Comparison of ENCODE assay signal across 17 cellular contexts in genomic region chr11:125272822-125273221, GRCh38.
"Had no signal": no experiment of that assay in that cellular context is flagged by ENCODE, and none has a peak within 500 bp of the region (broad histone marks: within the 10 kb centered on the region; RNA-seq: fewer than 3 reads in every experiment).

No MANE protein-coding gene starts in this region.

- H3K4me1 ChIP-seq: foreskin keratinocyte, left lung had no signal

- H3K27me3 ChIP-seq: left lung, right atrium auricular region had no signal

- H3K4me3 Mint-ChIP-seq: activated CD8-positive, alpha-beta memory T cell treated with anti-CD3 and anti-CD28 coated beads, Interleukin-2, amount 10 ng/mL, durations not matched to agents 7 days and 5 days; activated naive CD8-positive, alpha-beta T cell treated with anti-CD3 and anti-CD28 coated beads for 36 hours; activated T-cell treated with anti-CD3 and anti-CD28 coated beads, Interleukin-2, amount 50 U/mL, for 4 hours; memory B cell; type B pancreatic cell had no signal

- FAIRE-seq: endothelial cell of umbilical vein had no signal

- H3K36me3 Mint-ChIP-seq: activated CD8-positive, alpha-beta memory T cell treated with anti-CD3 and anti-CD28 coated beads, Interleukin-2, amount 10 ng/mL, durations not matched to agents 7 days and 5 days; activated naive CD8-positive, alpha-beta T cell treated with anti-CD3 and anti-CD28 coated beads for 36 hours; memory B cell; type B pancreatic cell had no signal

- H3K36me3 ChIP-seq: left lung, neutrophil, right atrium auricular region had no signal

- DNase-seq: activated CD4-positive, alpha-beta T cell treated with anti-CD3 and anti-CD28 coated beads for 1 hour; activated CD4-positive, alpha-beta T cell treated with anti-CD3 and anti-CD28 coated beads, Interleukin-2, amount 50 U/mL, for 48 hours; activated CD8-positive, alpha-beta memory T cell treated with anti-CD3 and anti-CD28 coated beads, Interleukin-2, amount 10 ng/mL, durations not matched to agents 7 days and 5 days; activated gamma-delta T cell; activated naive CD8-positive, alpha-beta T cell treated with anti-CD3 and anti-CD28 coated beads for 36 hours; activated T-cell treated with anti-CD3 and anti-CD28 coated beads, Interleukin-2, amount 50 U/mL, for 4 hours; anterior cingulate cortex; left lung; stimulated activated CD4-positive, alpha-beta T cell treated with anti-CD3 and anti-CD28 coated beads, Interleukin-12 subunit alpha, Interleukin-12 subunit beta, amount 100 ng/mL, for 4 hours; stimulated activated naive CD4-positive, alpha-beta T cell; substantia nigra had no signal

- H3K27ac ChIP-seq: foreskin keratinocyte, left lung, neutrophil, right atrium auricular region had no signal

- H3K9me3 ChIP-seq: left lung, neutrophil, right atrium auricular region had no signal

- H3K27ac Mint-ChIP-seq: activated CD8-positive, alpha-beta memory T cell treated with anti-CD3 and anti-CD28 coated beads, Interleukin-2, amount 10 ng/mL, durations not matched to agents 7 days and 5 days; activated naive CD8-positive, alpha-beta T cell treated with anti-CD3 and anti-CD28 coated beads for 36 hours; memory B cell; type B pancreatic cell had no signal

- H3K4me1 Mint-ChIP-seq: activated CD8-positive, alpha-beta memory T cell treated with anti-CD3 and anti-CD28 coated beads, Interleukin-2, amount 10 ng/mL, durations not matched to agents 7 days and 5 days; activated naive CD8-positive, alpha-beta T cell treated with anti-CD3 and anti-CD28 coated beads for 36 hours; memory B cell had no signal

- H3K4me3 ChIP-seq: left lung, right atrium auricular region had no signal

- H3K9me3 Mint-ChIP-seq: activated naive CD8-positive, alpha-beta T cell treated with anti-CD3 and anti-CD28 coated beads for 36 hours; activated T-cell treated with anti-CD3 and anti-CD28 coated beads, Interleukin-2, amount 50 U/mL, for 4 hours; memory B cell; type B pancreatic cell had no signal

- ATAC-seq: activated CD8-positive, alpha-beta memory T cell treated with anti-CD3 and anti-CD28 coated beads, Interleukin-2, amount 10 ng/mL, durations not matched to agents 7 days and 5 days; activated T-cell treated with anti-CD3 and anti-CD28 coated beads, Interleukin-2, amount 50 U/mL, for 4 hours; left lung had no signal
